In genomic region chr21:36641346-36641745, GRCh38 we compare ENCODE assay signal across 31 cellular contexts. TPM values are rescaled to one million over a fixed set of nuclear protein-coding genes. Genes with fewer than 3 reads are reported as not detected.
"Had no signal": no experiment of that assay in that cellular context is flagged by ENCODE, and none has a peak within 500 bp of the region (broad histone marks: within the 10 kb centered on the region; RNA-seq: fewer than 3 reads in every experiment).

No MANE protein-coding gene starts in this region.

- H3K4me3 ChIP-seq: ascending aorta, breast epithelium, cardiac muscle cell, colonic mucosa, dorsolateral prefrontal cortex, esophagus muscularis mucosa, gastrocnemius medialis, heart right ventricle, hepatocyte had no signal

- H3K4me1 ChIP-seq: ascending aorta, breast epithelium, colonic mucosa, esophagus muscularis mucosa, foreskin keratinocyte, gastrocnemius medialis, heart right ventricle had no signal

- H3K27me3 ChIP-seq: ascending aorta, breast epithelium, cardiac muscle cell, dorsolateral prefrontal cortex, hepatocyte had no signal

- DNase-seq: activated CD4-positive, alpha-beta memory T cell treated with anti-CD3 and anti-CD28 coated beads, Interleukin-2, amount 10 ng/mL, durations not matched to agents 7 days and 5 days; activated CD4-positive, alpha-beta T cell treated with anti-CD3 and anti-CD28 coated beads for 1 hour; activated CD4-positive, alpha-beta T cell treated with anti-CD3 and anti-CD28 coated beads for 4 hours; activated CD4-positive, alpha-beta T cell treated with anti-CD3 and anti-CD28 coated beads, Interleukin-2, amount 10 ng/mL, durations not matched to agents 7 days and 5 days; activated CD4-positive, alpha-beta T cell treated with anti-CD3 and anti-CD28 coated beads, Interleukin-2, amount 50 U/mL, for 4 hours; activated CD8-positive, alpha-beta memory T cell treated with anti-CD3 and anti-CD28 coated beads, Interleukin-2, amount 50 U/mL, for 48 hours; activated gamma-delta T cell; activated naive CD4-positive, alpha-beta T cell; activated naive CD4-positive, alpha-beta T cell treated with anti-CD3 and anti-CD28 coated beads, Interleukin-2, amount 10 ng/mL, durations not matched to agents 7 days and 5 days; activated naive CD8-positive, alpha-beta T cell treated with anti-CD3 and anti-CD28 coated beads, Interleukin-2, amount 10 ng/mL, durations not matched to agents 7 days and 5 days; activated T-cell treated with anti-CD3 and anti-CD28 coated beads for 4 hours; activated T-cell treated with anti-CD3 and anti-CD28 coated beads, Interleukin-2, amount 50 U/mL, for 24 hours; activated T-cell treated with anti-CD3 and anti-CD28 coated beads, Interleukin-2, amount 50 U/mL, for 72 hours; central memory CD4-positive, alpha-beta T cell; cerebellar nuclear complex; colonic mucosa; dorsolateral prefrontal cortex; effector memory CD8-positive, alpha-beta T cell; erythroblast; foreskin keratinocyte; gastrocnemius medialis; heart right ventricle had no signal

- H3K9me3 Mint-ChIP-seq: activated CD4-positive, alpha-beta memory T cell treated with anti-CD3 and anti-CD28 coated beads, Interleukin-2, amount 10 ng/mL, durations not matched to agents 7 days and 5 days; effector memory CD8-positive, alpha-beta T cell had no signal

- ATAC-seq: activated naive CD4-positive, alpha-beta T cell treated with anti-CD3 and anti-CD28 coated beads, Interleukin-2, amount 50 U/mL, for 72 hours; activated T-cell treated with anti-CD3 and anti-CD28 coated beads, Interleukin-2, amount 50 U/mL, for 72 hours; effector memory CD8-positive, alpha-beta T cell; foreskin keratinocyte; gastrocnemius medialis; heart right ventricle had no signal

- H3K27ac Mint-ChIP-seq: activated CD4-positive, alpha-beta memory T cell treated with anti-CD3 and anti-CD28 coated beads, Interleukin-2, amount 10 ng/mL, durations not matched to agents 7 days and 5 days; activated CD4-positive, alpha-beta T cell treated with anti-CD3 and anti-CD28 coated beads, Interleukin-2, amount 10 ng/mL, durations not matched to agents 7 days and 5 days; activated naive CD4-positive, alpha-beta T cell treated with anti-CD3 and anti-CD28 coated beads, Interleukin-2, amount 10 ng/mL, durations not matched to agents 7 days and 5 days; activated naive CD4-positive, alpha-beta T cell treated with anti-CD3 and anti-CD28 coated beads, Interleukin-2, amount 50 U/mL, for 72 hours; activated naive CD8-positive, alpha-beta T cell treated with anti-CD3 and anti-CD28 coated beads, Interleukin-2, amount 10 ng/mL, durations not matched to agents 7 days and 5 days; activated T-cell treated with anti-CD3 and anti-CD28 coated beads, Interleukin-2, amount 50 U/mL, for 24 hours; activated T-cell treated with anti-CD3 and anti-CD28 coated beads, Interleukin-2, amount 50 U/mL, for 72 hours; brain; dendritic cell treated with granulocyte-macrophage colony-stimulating factor and Interleukin-4, amounts not matched to agents 40 ng/mL and 50 ng/mL, for 4 days; effector memory CD8-positive, alpha-beta T cell; WTC11 had no signal

- H3K36me3 Mint-ChIP-seq: activated naive CD4-positive, alpha-beta T cell treated with anti-CD3 and anti-CD28 coated beads, Interleukin-2, amount 10 ng/mL, durations not matched to agents 7 days and 5 days; activated naive CD8-positive, alpha-beta T cell treated with anti-CD3 and anti-CD28 coated beads, Interleukin-2, amount 10 ng/mL, durations not matched to agents 7 days and 5 days; brain; WTC11 had no signal

- H3K4me3 Mint-ChIP-seq: activated CD4-positive, alpha-beta memory T cell treated with anti-CD3 and anti-CD28 coated beads, Interleukin-2, amount 10 ng/mL, durations not matched to agents 7 days and 5 days; activated CD4-positive, alpha-beta T cell treated with anti-CD3 and anti-CD28 coated beads, Interleukin-2, amount 10 ng/mL, durations not matched to agents 7 days and 5 days; activated naive CD4-positive, alpha-beta T cell treated with anti-CD3 and anti-CD28 coated beads, Interleukin-2, amount 10 ng/mL, durations not matched to agents 7 days and 5 days; activated naive CD8-positive, alpha-beta T cell treated with anti-CD3 and anti-CD28 coated beads, Interleukin-2, amount 10 ng/mL, durations not matched to agents 7 days and 5 days; activated T-cell treated with anti-CD3 and anti-CD28 coated beads, Interleukin-2, amount 50 U/mL, for 24 hours; activated T-cell treated with anti-CD3 and anti-CD28 coated beads, Interleukin-2, amount 50 U/mL, for 72 hours; brain; dendritic cell treated with granulocyte-macrophage colony-stimulating factor and Interleukin-4, amounts not matched to agents 40 ng/mL and 50 ng/mL, for 4 days; effector memory CD8-positive, alpha-beta T cell; WTC11 had no signal

- H3K27ac ChIP-seq: ascending aorta, breast epithelium, cardiac muscle cell, colonic mucosa, dorsolateral prefrontal cortex, esophagus muscularis mucosa, foreskin keratinocyte, gastrocnemius medialis, heart right ventricle had no signal

- H3K9me3 ChIP-seq: colonic mucosa had no signal

- H3K36me3 ChIP-seq: ascending aorta, breast epithelium, cardiac muscle cell, colonic mucosa, esophagus muscularis mucosa, gastrocnemius medialis, heart right ventricle had no signal

RNA-seq across cellular contexts. Expression of gene SIM2, which starts 57.6 kb away (rescaled TPM):
- total RNA-seq: activated naive CD8-positive, alpha-beta T cell treated with anti-CD3 and anti-CD28 coated beads, Interleukin-2, amount 10 ng/mL, durations not matched to agents 7 days and 5 days; ascending aorta; cardiac muscle cell; foreskin keratinocyte had no signal
- polyA plus RNA-seq: foreskin keratinocyte had no signal
